In the genomic region with DNA sequence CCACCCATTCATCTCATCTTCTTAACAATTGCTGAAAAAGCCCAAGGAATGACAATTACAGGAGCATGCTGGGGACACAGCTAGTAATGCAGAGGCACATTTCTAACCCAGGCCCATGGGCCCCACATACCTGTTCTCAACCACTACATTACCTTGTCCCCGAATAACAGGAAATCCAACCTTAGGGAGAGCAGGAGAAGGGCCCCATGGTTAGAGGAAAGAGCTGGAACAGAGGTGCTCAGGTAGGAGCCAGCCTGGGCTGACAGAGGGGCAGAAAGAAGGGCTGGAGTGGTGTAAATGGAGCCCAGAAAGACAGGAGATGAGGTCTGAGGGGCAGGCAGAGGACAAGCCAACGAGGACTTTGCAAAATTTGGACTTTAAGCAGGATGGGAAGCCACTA, we compare ENCODE assay signal across 16 cellular contexts. TPM values are rescaled to one million over a fixed set of nuclear protein-coding genes. Genes with fewer than 3 reads are reported as not detected.
DNase-seq lines count a peak whose midpoint lies in the region; ATAC-seq and TF ChIP-seq lines count a peak whose summit lies in the region.
"Had no signal": no experiment of that assay in that cellular context is flagged by ENCODE, and none has a peak within 500 bp of the region (broad histone marks: within the 10 kb centered on the region; RNA-seq: fewer than 3 reads in every experiment).

No MANE protein-coding gene starts in this region.

- TF ChIP-seq CTCF in WERI-Rb-1 (IDR thresholded peaks at IDR 0.05; ENCODE audit: low read depth, low read length) (no peak), endodermal cell (conservative IDR thresholded peaks at IDR 0.05) (no peak), vagina (IDR thresholded peaks at IDR 0.05) (no peak), MCF 10A (IDR thresholded peaks at IDR 0.05; ENCODE audit: unreplicated experiment) (no peak)

- CTCF ChIA-PET in MCF 10A (lab: Yijun Ruan, JAX), result interaction anchor here (1.2 to 5.5 kb wide), 5 partner anchors 17 to 108 kb away, joined by 3 to 31 read pairs (median 5); a partner anchor contains a TSS

- 81 to 100% methylated on average over 1 to 2 of the region's 2 CpGs for WGBS in endodermal cell (ENCODE audit: insufficient coverage in 1 of 2, insufficient read length in 1 of 2), 2 experiments

- H3K27ac Mint-ChIP-seq in endodermal cell, result no peak overlapping the region
- H3K27ac Mint-ChIP-seq in MCF 10A (ENCODE audit: low read depth, unreplicated experiment), result no peak overlapping the region
- H3K27ac Mint-ChIP-seq: GM23338 had no signal

- no peaks in the 10 kb centered on the region for H3K27me3 ChIP-seq in H7 (ENCODE audit: control insufficient read depth, insufficient read depth, low read length)
- peaks cover 85% of the 10 kb centered on the region for H3K27me3 ChIP-seq in WERI-Rb-1 (ENCODE audit: insufficient read depth, low read depth, severe bottlenecking)
- H3K27me3 ChIP-seq in endodermal cell (ENCODE audit: control insufficient read depth, insufficient read depth, low read length, poor library complexity, severe bottlenecking), result no peaks in the 10 kb centered on the region
- H3K27me3 ChIP-seq in vagina, result no peaks in the 10 kb centered on the region
- H3K27me3 ChIP-seq: BLaER1 had no signal

- no peak overlapping the region for H3K4me3 Mint-ChIP-seq in endodermal cell
- H3K4me3 Mint-ChIP-seq in MCF 10A (ENCODE audit: unreplicated experiment), result no peak overlapping the region
- H3K4me3 Mint-ChIP-seq: CD14-positive monocyte; CD4-positive, alpha-beta memory T cell; GM23338 had no signal

- no peak overlapping the region for H3K27ac ChIP-seq in WERI-Rb-1
- no peak overlapping the region for H3K27ac ChIP-seq in endodermal cell (ENCODE audit: low read depth, low read length)
- H3K27ac ChIP-seq in vagina, result no peak overlapping the region
- H3K27ac ChIP-seq: BLaER1 had no signal

- H3K4me3 ChIP-seq in H7 (ENCODE audit: insufficient read depth, low read depth, low read length) (no peak overlapping the region), WERI-Rb-1 (ENCODE audit: low read depth, low read length) (no peak overlapping the region), endodermal cell (ENCODE audit: low read length) (no peak overlapping the region), vagina (no peak overlapping the region)
- H3K4me3 ChIP-seq: BLaER1, GM23338 had no signal

- BruUV-seq in MCF 10A (replicated peaks; lab: Mats Ljungman, UMichigan), result no TSS peak

- intact Hi-C loops in vagina (cut with DNase I), result no loop called here
- intact Hi-C loops in MCF 10A (cut with micrococcal nuclease), result no loop called here

- DNase-seq in H7 (peak; percentile 13), WERI-Rb-1 (peak; percentile 4), endodermal cell (peak; percentile 16), vagina (ENCODE audit: extremely low spot score in 2 of 2) (peak; percentile 34 to 74), AG08395 (ENCODE audit: low spot score) (no peak), MCF 10A (ENCODE audit: unreplicated experiment) (no peak)
- DNase-seq: ACHN; Calu3; CD4-positive, alpha-beta memory T cell; DMS79 treated with DMSO at 0.1 percent for 48 hours; GF-D8 had no signal

- no peaks in the 10 kb centered on the region for H3K4me1 ChIP-seq in endodermal cell (ENCODE audit: control insufficient read depth, insufficient read depth, low read length)
- no peaks in the 10 kb centered on the region for H3K4me1 ChIP-seq in vagina

- no peaks in the 10 kb centered on the region for H3K36me3 Mint-ChIP-seq in endodermal cell (ENCODE audit: low read depth)
- no peaks in the 10 kb centered on the region for H3K36me3 Mint-ChIP-seq in MCF 10A (ENCODE audit: insufficient read depth, unreplicated experiment)
- H3K36me3 Mint-ChIP-seq: CD4-positive, alpha-beta memory T cell had no signal

- no peaks in the 10 kb centered on the region for H3K36me3 ChIP-seq in H7 (replicated peaks; ENCODE audit: control insufficient read depth, insufficient read depth, low read length)
- H3K36me3 ChIP-seq in WERI-Rb-1, result no peaks in the 10 kb centered on the region
- no peaks in the 10 kb centered on the region for H3K36me3 ChIP-seq in endodermal cell (ENCODE audit: control insufficient read depth, insufficient read depth, low read length)
- H3K36me3 ChIP-seq in vagina, result no peaks in the 10 kb centered on the region
- H3K36me3 ChIP-seq: BLaER1 had no signal

- H3K27me3 Mint-ChIP-seq in endodermal cell (ENCODE audit: insufficient read depth) (peaks cover 24% of the 10 kb centered on the region), MCF 10A (ENCODE audit: insufficient read depth, unreplicated experiment) (peaks cover 49% of the 10 kb centered on the region)

- no peaks in the 10 kb centered on the region for H3K9me3 Mint-ChIP-seq in endodermal cell
- H3K9me3 Mint-ChIP-seq in MCF 10A (ENCODE audit: unreplicated experiment), result no peaks in the 10 kb centered on the region
- H3K9me3 Mint-ChIP-seq: CD4-positive, alpha-beta memory T cell had no signal

- no peaks in the 10 kb centered on the region for H3K4me1 Mint-ChIP-seq in endodermal cell
- peaks cover 2% of the 10 kb centered on the region for H3K4me1 Mint-ChIP-seq in MCF 10A (ENCODE audit: insufficient read depth, unreplicated experiment)

- TF ChIP-seq POLR2A in vagina (IDR thresholded peaks at IDR 0.05), result no peak

- H3K9me3 ChIP-seq in WERI-Rb-1 (ENCODE audit: severe bottlenecking) (peaks cover 21% of the 10 kb centered on the region), endodermal cell (ENCODE audit: control insufficient read depth, low read length) (no peaks in the 10 kb centered on the region), vagina (no peaks in the 10 kb centered on the region)
- H3K9me3 ChIP-seq: BLaER1 had no signal

- no peak for ATAC-seq in HG02798 (IDR thresholded peaks at IDR 0.05; ENCODE audit: poor library complexity, unreplicated experiment)
- ATAC-seq: GM23338 had no signal

- POLR2A ChIA-PET in MCF 10A (lab: Yijun Ruan, JAX), result no interaction called here

- no peak overlapping the region for H3K9ac ChIP-seq in endodermal cell (ENCODE audit: extremely low read depth, low read length, poor library complexity, severe bottlenecking)
- H3K9ac ChIP-seq: BLaER1 had no signal

RNA-seq across cellular contexts. Expression of a gene that starts 11.4 kb away (rescaled TPM):
- not detected in 2 replicates for total RNA-seq in H7 (2014; rRNA removed; shearing (Covaris generic))
- total RNA-seq in endodermal cell (not detected), vagina (1,155 TPM), MCF 10A (2022) (46.9 and 80.4 TPM in 2 replicates)
- not detected for polyA plus RNA-seq in endodermal cell (2013, experiment 1 of 2)
- not detected for polyA plus RNA-seq in endodermal cell (2013, experiment 2 of 2)
- total RNA-seq: Calu3, GM23338, HT1080 had no signal
- polyA plus RNA-seq: GM23338 had no signal

RNA-seq across cellular contexts. Expression of a gene that starts 14.1 kb away (rescaled TPM):
- not detected in 2 replicates for total RNA-seq in H7 (2014; rRNA removed; shearing (Covaris generic))
- not detected for total RNA-seq in endodermal cell
- polyA plus RNA-seq in endodermal cell (2013, experiment 1 of 2), result not detected
- polyA plus RNA-seq in endodermal cell (2013, experiment 2 of 2), result not detected
- not detected for total RNA-seq in vagina
- total RNA-seq in MCF 10A (2022), result not detected in 2 replicates
- total RNA-seq: Calu3; CD4-positive, alpha-beta memory T cell; GM23338; HT1080 had no signal
- polyA plus RNA-seq: CD14-positive monocyte; CD4-positive, alpha-beta memory T cell; GM23338 had no signal

RNA-seq across cellular contexts. Expression of a gene that starts 26.8 kb away (rescaled TPM):
- total RNA-seq in H7 (2014; rRNA removed; shearing (Covaris generic)), result not detected in 2 replicates
- total RNA-seq in endodermal cell, result not detected
- polyA plus RNA-seq in endodermal cell (2013, experiment 1 of 2), result not detected
- not detected for polyA plus RNA-seq in endodermal cell (2013, experiment 2 of 2)
- 4.2 TPM for total RNA-seq in vagina
- total RNA-seq in MCF 10A (2022), result not detected in 2 replicates
- total RNA-seq: Calu3; CD4-positive, alpha-beta memory T cell; GM23338; HT1080 had no signal
- polyA plus RNA-seq: GM23338 had no signal

RNA-seq across cellular contexts. Expression of a gene that starts 44.6 kb away (rescaled TPM):
- total RNA-seq in H7 (2014; rRNA removed; shearing (Covaris generic)), result not detected in 2 replicates
- total RNA-seq in endodermal cell (not detected), vagina (4,658 TPM), MCF 10A (2022) (86.4 and 126 TPM in 2 replicates)
- not detected for polyA plus RNA-seq in endodermal cell (2013, experiment 1 of 2)
- polyA plus RNA-seq in endodermal cell (2013, experiment 2 of 2), result not detected
- total RNA-seq: GM23338, HT1080 had no signal
- polyA plus RNA-seq: GM23338 had no signal

RNA-seq across cellular contexts. Expression of a gene that starts 53.6 kb away (rescaled TPM):
- total RNA-seq in H7 (2014; rRNA removed; shearing (Covaris generic)), result not detected in 2 replicates
- total RNA-seq in endodermal cell (not detected), vagina (3.9 TPM), MCF 10A (2022) (not detected in 2 replicates)
- polyA plus RNA-seq in endodermal cell (2013, experiment 1 of 2), result not detected
- not detected for polyA plus RNA-seq in endodermal cell (2013, experiment 2 of 2)
- total RNA-seq: CD4-positive, alpha-beta memory T cell; GM23338; HT1080 had no signal
- polyA plus RNA-seq: CD14-positive monocyte; CD4-positive, alpha-beta memory T cell; GM23338 had no signal

Comparison
In these comparisons a context has a peak if more than half of its experiments do, and no peak if none do; other contexts are left out.
1. DNase-seq: peak in H7 (single experiment), WERI-Rb-1 (single experiment), endodermal cell (single experiment) and vagina (2 of 2); none in AG08395 (single experiment) and MCF 10A (single experiment).
2. RNA of a gene that starts 11.4 kb away (total RNA-seq): 1,155 TPM in vagina (single experiment) and 46.9 to 80.4 TPM in MCF 10A; not detected in H7 and not detected in endodermal cell; every median in the first group is over 10 times any median in the second.